In genomic region chr20:19964289-19965263, GRCh38 we compare ENCODE assay signal across 10 cellular contexts. TPM values are rescaled to one million over a fixed set of nuclear protein-coding genes. Genes with fewer than 3 reads are reported as not detected.
DNase-seq lines count a peak whose midpoint lies in the region; ATAC-seq and TF ChIP-seq lines count a peak whose summit lies in the region.
"Had no signal": no experiment of that assay in that cellular context is flagged by ENCODE, and none has a peak within 500 bp of the region (broad histone marks: within the 10 kb centered on the region; RNA-seq: fewer than 3 reads in every experiment).

No MANE protein-coding gene starts in this region.

- H4K20me1 ChIP-seq in GM23248 (ENCODE audit: insufficient read depth): no peaks in the 10 kb centered on the region
- no peaks in the 10 kb centered on the region for H4K20me1 ChIP-seq in OCI-LY7 (ENCODE audit: insufficient read depth, low read length)

- TF ChIP-seq CTCF in gastroesophageal sphincter (IDR thresholded peaks at IDR 0.05): no peak
- TF ChIP-seq CTCF in OCI-LY7 (conservative IDR thresholded peaks at IDR 0.05; ENCODE audit: low read length): no peak

- H3K27me3 Mint-ChIP-seq in stimulated activated naive CD8-positive, alpha-beta T cell treated with anti-CD3 and anti-CD28 coated beads, Interleukin-15, amount 100 ng/mL, for 72 hours: peaks cover 12% of the 10 kb centered on the region
- H3K27me3 Mint-ChIP-seq: stimulated activated naive CD8-positive, alpha-beta T cell treated with anti-CD3 and anti-CD28 coated beads, Interleukin-15, Interleukin-2, amounts not matched to agents 100 ng/mL and 50 ng/mL, for 24 hours had no signal

- no peaks in the 10 kb centered on the region for H3K27me3 ChIP-seq in GM23248 (replicated peaks; ENCODE audit: insufficient read depth)
- no peaks in the 10 kb centered on the region for H3K27me3 ChIP-seq in SJCRH30
- no peaks in the 10 kb centered on the region for H3K27me3 ChIP-seq in gastroesophageal sphincter

- peak; percentile 94 for DNase-seq in GM23248
- peak; percentile 52 to 61 for DNase-seq in SJCRH30
- peak; percentile 77 for DNase-seq in skeletal muscle cell (ENCODE audit: low read depth)
- no peak for DNase-seq in stimulated activated naive CD8-positive, alpha-beta T cell treated with anti-CD3 and anti-CD28 coated beads, Interleukin-15, amount 100 ng/mL, for 72 hours
- no peak for DNase-seq in OCI-LY7 (ENCODE audit: low spot score)
- DNase-seq in NCI-H2107 treated with DMSO at 0.1 percent for 48 hours (lab: John Stamatoyannopoulos, UW; ENCODE audit: unreplicated experiment): no peak
- no peak for DNase-seq in hippocampal formation (lab: John Stamatoyannopoulos, UW)

- no TSS peak for BruUV-seq in OCI-LY7 (replicated peaks; lab: Mats Ljungman, UMichigan)

- H3K9ac ChIP-seq in GM23248: peak overlapping the region; percentile 58

- CTCF ChIA-PET in OCI-LY7 (lab: Charles Lee; ENCODE audit: unreplicated experiment): no interaction called here

- TF ChIP-seq POLR2A in gastroesophageal sphincter (IDR thresholded peaks at IDR 0.05): peak in 1 of 2 donors; percentile 9

- no peak overlapping the region for H3K4me3 ChIP-seq in GM23248
- H3K4me3 ChIP-seq in SJCRH30: no peak overlapping the region
- H3K4me3 ChIP-seq in gastroesophageal sphincter: no peak overlapping the region
- no peak overlapping the region for H3K4me3 ChIP-seq in skeletal muscle cell (ENCODE audit: low read depth, low read length)
- H3K4me3 ChIP-seq in OCI-LY7 (ENCODE audit: low read depth, low read length, poor library complexity, severe bottlenecking): no peak overlapping the region

- H3K4me1 ChIP-seq in GM23248 (ENCODE audit: insufficient read depth) (peaks cover 13% of the 10 kb centered on the region), SJCRH30 (peaks cover 6% of the 10 kb centered on the region), gastroesophageal sphincter (peaks cover 0 to 61% (median 0%) of the 10 kb centered on the region in 3 donors), OCI-LY7 (ENCODE audit: insufficient read depth, low read length, poor library complexity, severe bottlenecking) (peaks cover 15% of the 10 kb centered on the region)

- intact Hi-C loops in OCI-LY7 (cut with micrococcal nuclease; ENCODE audit: unreplicated experiment): no loop called here

- in situ Hi-C loops in GM23248 (cut with MboI): no loop called here

- ATAC-seq in gastroesophageal sphincter: peak; percentile 94
- ATAC-seq in stimulated activated naive CD8-positive, alpha-beta T cell treated with anti-CD3 and anti-CD28 coated beads, Interleukin-15, amount 100 ng/mL, for 72 hours: no peak

- H3K9me3 Mint-ChIP-seq in stimulated activated naive CD8-positive, alpha-beta T cell treated with anti-CD3 and anti-CD28 coated beads, Interleukin-15, amount 100 ng/mL, for 72 hours: no peaks in the 10 kb centered on the region
- H3K9me3 Mint-ChIP-seq: stimulated activated naive CD8-positive, alpha-beta T cell treated with anti-CD3 and anti-CD28 coated beads, Interleukin-15, Interleukin-2, amounts not matched to agents 100 ng/mL and 50 ng/mL, for 24 hours; T-helper 1 cell treated with Interleukin-12 subunit alpha and Interleukin-12 subunit beta and Interleukin-4 antibody, amounts not matched to agents 30 μg/mL and 1 μg/mL, for 36 hours had no signal

- no peak overlapping the region for H3K4me3 Mint-ChIP-seq in stimulated activated naive CD8-positive, alpha-beta T cell treated with anti-CD3 and anti-CD28 coated beads, Interleukin-15, amount 100 ng/mL, for 72 hours
- H3K4me3 Mint-ChIP-seq: stimulated activated naive CD8-positive, alpha-beta T cell treated with anti-CD3 and anti-CD28 coated beads, Interleukin-15, Interleukin-2, amounts not matched to agents 100 ng/mL and 50 ng/mL, for 24 hours; T-helper 1 cell treated with Interleukin-12 subunit alpha and Interleukin-12 subunit beta and Interleukin-4 antibody, amounts not matched to agents 30 μg/mL and 1 μg/mL, for 36 hours had no signal

- H3K9me3 ChIP-seq in GM23248 (ENCODE audit: low read depth) (no peaks in the 10 kb centered on the region), SJCRH30 (replicated peaks) (no peaks in the 10 kb centered on the region), gastroesophageal sphincter (no peaks in the 10 kb centered on the region), OCI-LY7 (ENCODE audit: low read length) (no peaks in the 10 kb centered on the region)

- H2AFZ ChIP-seq in GM23248 (peak overlapping the region; percentile 36), OCI-LY7 (ENCODE audit: low read length) (no peak overlapping the region)

- H3K4me1 Mint-ChIP-seq in stimulated activated naive CD8-positive, alpha-beta T cell treated with anti-CD3 and anti-CD28 coated beads, Interleukin-15, amount 100 ng/mL, for 72 hours: peaks cover 7% of the 10 kb centered on the region

- no peaks in the 10 kb centered on the region for H3K79me2 ChIP-seq in GM23248 (ENCODE audit: insufficient read depth)
- H3K79me2 ChIP-seq in OCI-LY7 (ENCODE audit: insufficient read depth, low read depth, low read length): no peaks in the 10 kb centered on the region

- POLR2A ChIA-PET in OCI-LY7 (lab: Charles Lee): interaction anchor here (0.8 kb wide), 1 partner anchor 12 kb away, joined by 5 read pairs; no protein-coding TSS in a partner anchor

- no peaks in the 10 kb centered on the region for H3K9me2 ChIP-seq in GM23248 (ENCODE audit: insufficient read depth)
- no peaks in the 10 kb centered on the region for H3K9me2 ChIP-seq in OCI-LY7 (ENCODE audit: insufficient read depth, low read length)

- H3F3A ChIP-seq in GM23248 (ENCODE audit: insufficient read depth): peaks cover 19% of the 10 kb centered on the region

- H3K36me3 ChIP-seq in GM23248 (ENCODE audit: low read depth) (0 out of 2 replicates have a peak, but pooled peaks cover 4% of the 10 kb centered on the region), SJCRH30 (no peaks in the 10 kb centered on the region), gastroesophageal sphincter (peaks cover 0 to 93% of the 10 kb centered on the region in 2 donors), OCI-LY7 (ENCODE audit: insufficient read depth, low read length) (no peaks in the 10 kb centered on the region)

- H3K4me2 ChIP-seq in GM23248 (ENCODE audit: unreplicated experiment) (peak overlapping the region; percentile 56), OCI-LY7 (ENCODE audit: low read length) (no peak overlapping the region)

- no peak overlapping the region for H3K27ac Mint-ChIP-seq in stimulated activated naive CD8-positive, alpha-beta T cell treated with anti-CD3 and anti-CD28 coated beads, Interleukin-15, amount 100 ng/mL, for 72 hours
- H3K27ac Mint-ChIP-seq: stimulated activated naive CD8-positive, alpha-beta T cell treated with anti-CD3 and anti-CD28 coated beads, Interleukin-15, Interleukin-2, amounts not matched to agents 100 ng/mL and 50 ng/mL, for 24 hours; T-helper 1 cell treated with Interleukin-12 subunit alpha and Interleukin-12 subunit beta and Interleukin-4 antibody, amounts not matched to agents 30 μg/mL and 1 μg/mL, for 36 hours had no signal

- H3K27ac ChIP-seq in GM23248: peak overlapping the region; percentile 71
- no peak overlapping the region for H3K27ac ChIP-seq in SJCRH30
- H3K27ac ChIP-seq in gastroesophageal sphincter: peak overlapping the region; percentile 50 to 67 (median 66)
- H3K27ac ChIP-seq in OCI-LY7 (ENCODE audit: low read depth, low read length, poor library complexity, severe bottlenecking): no peak overlapping the region

- 18% methylated on average over 15 of the region's 15 CpGs for WGBS in GM23248 (ENCODE audit: low coverage in 1 of 2, low lambda C conversion rate in 2 of 2, missing lambda C conversion rate in 2 of 2), 2 experiments
- 58 to 77% methylated on average over 4 to 15 of the region's 15 CpGs for WGBS in gastroesophageal sphincter (ENCODE audit: low coverage in 1 of 2), 2 donors

- TF ChIP-seq EP300 in gastroesophageal sphincter (IDR thresholded peaks at IDR 0.05): no peak

RNA-seq across cellular contexts. Expression of gene NAA20, which starts 52.6 kb away (rescaled TPM):
- total RNA-seq in GM23248 (2014; rRNA removed; shearing (Covaris generic)): 46.2 and 66.4 TPM in 2 replicates
- 162 and 163 TPM in 2 replicates for polyA plus RNA-seq in GM23248 (2016; fragmentation: Nextera tagmentation; extraction: Ambion mirVana)
- 63.8 and 71.3 TPM in 2 replicates for total RNA-seq in SJCRH30 (2014; rRNA removed; shearing (Covaris generic))
- total RNA-seq in gastroesophageal sphincter (10 to 100 TPM; 22.7 to 47.0 (median 31.0) TPM), OCI-LY7 (2022) (59.9 and 62.4 TPM in 2 replicates)
- total RNA-seq in OCI-LY7 (2014; rRNA removed; shearing (Covaris generic)): 37.5 and 44.6 TPM in 2 replicates

Comparison
In these comparisons a context has a peak if more than half of its experiments do, and no peak if none do; other contexts are left out.
1. DNase-seq: peak in GM23248 (single experiment), SJCRH30 (2 of 2) and skeletal muscle cell (single experiment); none in stimulated activated naive CD8-positive, alpha-beta T cell treated with anti-CD3 and anti-CD28 coated beads, Interleukin-15, amount 100 ng/mL, for 72 hours (0 of 2), OCI-LY7 (single experiment), NCI-H2107 treated with DMSO at 0.1 percent for 48 hours (single experiment) and hippocampal formation (0 of 2).
2. H3K27ac ChIP-seq: peak in GM23248 (single experiment) and gastroesophageal sphincter (4 of 4); none in SJCRH30 (single experiment) and OCI-LY7 (single experiment).